Comparison of ENCODE assay signal across 27 cellular contexts in the genomic region with DNA sequence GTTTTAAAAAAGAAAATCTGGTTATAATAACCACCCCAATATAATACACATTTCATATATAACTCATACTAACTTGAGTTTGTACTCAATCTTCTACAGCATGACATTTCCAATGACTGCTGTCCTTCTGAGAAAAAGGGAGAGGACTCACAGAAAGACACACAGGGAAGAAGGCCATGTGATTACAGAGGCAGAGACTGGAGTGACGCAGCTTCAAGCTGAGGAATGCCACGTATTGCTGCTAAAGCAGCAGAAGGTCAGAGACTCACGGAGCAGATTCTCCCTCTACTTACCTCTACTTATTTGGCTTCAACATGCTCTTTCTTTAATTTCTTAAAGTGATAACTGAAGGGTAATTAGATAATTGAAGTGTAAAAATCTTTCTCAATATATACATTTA.
DNase-seq lines count a peak whose midpoint lies in the region; ATAC-seq, FAIRE-seq and TF ChIP-seq lines count a peak whose summit lies in the region.
"Had no signal": no experiment of that assay in that cellular context is flagged by ENCODE, and none has a peak within 500 bp of the region (broad histone marks: within the 10 kb centered on the region; RNA-seq: fewer than 3 reads in every experiment).

No MANE protein-coding gene starts in this region.

- H2BK12ac ChIP-seq in neuronal stem cell (ENCODE audit: low read length), result no peak overlapping the region

- no peak overlapping the region for H3K14ac ChIP-seq in neuronal stem cell (ENCODE audit: low read length)

- no peaks in the 10 kb centered on the region for H3K9me2 ChIP-seq in GM23338 (ENCODE audit: insufficient read depth)

- H3K4me1 ChIP-seq in GM23338 (ENCODE audit: insufficient read depth), result no peaks in the 10 kb centered on the region
- no peaks in the 10 kb centered on the region for H3K4me1 ChIP-seq in neuronal stem cell (ENCODE audit: control insufficient read depth in 2 of 2, insufficient read depth in 1 of 2, low read depth in 1 of 2, low read length in 2 of 2)

- no peaks in the 10 kb centered on the region for H3K9me3 ChIP-seq in neuronal stem cell (replicated peaks in 1 of 2; ENCODE audit: control insufficient read depth in 2 of 2, insufficient read depth in 1 of 2, low read depth in 1 of 2, low read length in 2 of 2)

- H3K27ac ChIP-seq in GM23338 (ENCODE audit: low read depth) (no peak overlapping the region), neuronal stem cell (replicated peaks; ENCODE audit: low read length) (no peak overlapping the region)

- H2BK5ac ChIP-seq in neuronal stem cell (ENCODE audit: low read length), result no peak overlapping the region

- TF ChIP-seq CTCF in GM23338 (conservative IDR thresholded peaks at IDR 0.05; ENCODE audit: low read depth in 2 of 2) (no peak), WTC11 (IDR thresholded peaks at IDR 0.05) (no peak)

- CTCF ChIA-PET in WTC11 (lab: Charles Lee), result no interaction called here

- H3K36me3 ChIP-seq in GM23338 (ENCODE audit: insufficient read depth), result no peaks in the 10 kb centered on the region
- no peaks in the 10 kb centered on the region for H3K36me3 ChIP-seq in neuronal stem cell (replicated peaks in 1 of 2; ENCODE audit: control insufficient read depth in 2 of 2, insufficient read depth in 2 of 2, low read length in 2 of 2)

- H2AFZ ChIP-seq in GM23338, result peak overlapping the region; percentile 18; the same call in 1 of the 2 replicates
- no peak overlapping the region for H2AFZ ChIP-seq in neuronal stem cell (ENCODE audit: low read length)

- no peak overlapping the region for H3K4ac ChIP-seq in neuronal stem cell (ENCODE audit: low read length)

- H3K27ac Mint-ChIP-seq in GM23338 (no peak overlapping the region), WTC11 (no peak overlapping the region)
- no peak overlapping the region for H3K27ac Mint-ChIP-seq in activated T-helper 1 cell treated with anti-CD3 and anti-CD28 coated beads, Interleukin-12 subunit alpha, Interleukin-12 subunit beta, Interleukin-2, Interleukin-4 antibody, amounts not matched to agents 30 ng/mL and 10 ng/mL and 1 ng/mL, durations not matched to agents 14 hours and 24 hours and 36 hours
- H3K27ac Mint-ChIP-seq: activated naive CD4-positive, alpha-beta T cell treated with anti-CD3 and anti-CD28 coated beads, Interleukin-2, amount 50 U/mL, for 24 hours; activated T-helper 2 cell treated with anti-CD3 and anti-CD28 coated beads, Interferon-gamma antibody, Interleukin-2, Interleukin-4, amounts not matched to agents 10 μg/mL and 5 μg/mL and 100 μg/mL, durations not matched to agents 14 hours and 24 hours and 36 hours; naive thymus-derived CD8-positive, alpha-beta T cell had no signal

- no peak overlapping the region for H4K91ac ChIP-seq in neuronal stem cell (ENCODE audit: low read depth, low read length, poor library complexity)

- no peak overlapping the region for H3K23ac ChIP-seq in neuronal stem cell (ENCODE audit: low read depth, low read length, poor library complexity)

- H3K4me3 Mint-ChIP-seq in GM23338 (no peak overlapping the region), WTC11 (no peak overlapping the region)
- H3K4me3 Mint-ChIP-seq in activated T-helper 1 cell treated with anti-CD3 and anti-CD28 coated beads, Interleukin-12 subunit alpha, Interleukin-12 subunit beta, Interleukin-2, Interleukin-4 antibody, amounts not matched to agents 30 ng/mL and 10 ng/mL and 1 ng/mL, durations not matched to agents 14 hours and 24 hours and 36 hours, result no peak overlapping the region
- H3K4me3 Mint-ChIP-seq: activated naive CD4-positive, alpha-beta T cell treated with anti-CD3 and anti-CD28 coated beads, Interleukin-2, amount 50 U/mL, for 24 hours; naive thymus-derived CD8-positive, alpha-beta T cell had no signal

- H3K4me2 ChIP-seq in GM23338, result no peak overlapping the region
- H3K4me2 ChIP-seq in neuronal stem cell (ENCODE audit: insufficient read depth, low read length, poor library complexity, severe bottlenecking), result no peak overlapping the region

- H4K20me1 ChIP-seq in GM23338 (replicated peaks; ENCODE audit: insufficient read depth), result no peaks in the 10 kb centered on the region

- no peak overlapping the region for H3K9ac ChIP-seq in neuronal stem cell (ENCODE audit: low read depth, low read length, poor library complexity)

- H3K27me3 ChIP-seq in GM23338 (ENCODE audit: insufficient read depth) (no peaks in the 10 kb centered on the region), neuronal stem cell (ENCODE audit: control insufficient read depth in 3 of 3, insufficient read depth in 3 of 3, low read depth in 1 of 3, low read length in 3 of 3) (no peaks in the 10 kb centered on the region)

- no CpG with 5 or more reads among the region's 3 CpGs for WGBS in neuronal stem cell (ENCODE audit: extremely low coverage in 2 of 2, insufficient read length in 2 of 2, insufficient replicate concordance in 1 of 2), 2 donors

- H3K4me3 ChIP-seq in GM23338 (no peak overlapping the region), neuronal stem cell (ENCODE audit: low read length in 2 of 2) (no peak overlapping the region)
- H3K4me3 ChIP-seq: K562 had no signal

- DNase-seq in GM23338 (ENCODE audit: low spot score), result peak; percentile 31
- DNase-seq in WTC11 (ENCODE audit: low spot score), result no peak
- peak; percentile 9 for DNase-seq in iPS-NIHi7 (ENCODE audit: extremely low spot score)
- peak; percentile 21 for DNase-seq in neuronal stem cell (ENCODE audit: low spot score)
- DNase-seq in activated T-helper 1 cell treated with anti-CD3 and anti-CD28 coated beads, Interleukin-12 subunit alpha, Interleukin-12 subunit beta, Interleukin-2, Interleukin-4 antibody, amounts not matched to agents 30 ng/mL and 10 ng/mL and 1 ng/mL, durations not matched to agents 14 hours and 24 hours and 36 hours (ENCODE audit: low spot score), result no peak
- no peak for DNase-seq in H54 (ENCODE audit: insufficient read length, low spot score)
- DNase-seq: activated CD4-positive, alpha-beta T cell treated with anti-CD3 and anti-CD28 coated beads for 48 hours; C1 segment of cervical spinal cord; COR-L47; naive thymus-derived CD8-positive, alpha-beta T cell; NCI-H1105 treated with DMSO at 0.1 percent for 48 hours; NCI-H1930; NCI-H2171 treated with DMSO at 0.1 percent for 48 hours; NCI-H524 treated with DMSO at 0.1 percent for 48 hours; PC-3; retina; stimulated activated CD4-positive, alpha-beta T cell treated with anti-CD3 and anti-CD28 coated beads, Interleukin-1b, Interleukin-23, amount 100 ng/mL, for 48 hours; stimulated activated naive CD8-positive, alpha-beta T cell treated with anti-CD3 and anti-CD28 coated beads, Interleukin-15, Interleukin-2, amounts not matched to agents 100 U/mL and 50 U/mL, for 24 hours had no signal

- no peaks in the 10 kb centered on the region for H3K79me1 ChIP-seq in neuronal stem cell (ENCODE audit: low read depth, low read length)

- H3K9me3 Mint-ChIP-seq in GM23338 (0 out of 3 replicates have a peak, but pooled peaks cover 5% of the 10 kb centered on the region), WTC11 (peaks cover 15% of the 10 kb centered on the region)
- H3K9me3 Mint-ChIP-seq in activated T-helper 1 cell treated with anti-CD3 and anti-CD28 coated beads, Interleukin-12 subunit alpha, Interleukin-12 subunit beta, Interleukin-2, Interleukin-4 antibody, amounts not matched to agents 30 ng/mL and 10 ng/mL and 1 ng/mL, durations not matched to agents 14 hours and 24 hours and 36 hours, result no peaks in the 10 kb centered on the region
- H3K9me3 Mint-ChIP-seq: activated naive CD4-positive, alpha-beta T cell treated with anti-CD3 and anti-CD28 coated beads, Interleukin-2, amount 50 U/mL, for 24 hours; activated T-helper 2 cell treated with anti-CD3 and anti-CD28 coated beads, Interferon-gamma antibody, Interleukin-2, Interleukin-4, amounts not matched to agents 10 μg/mL and 5 μg/mL and 100 μg/mL, durations not matched to agents 14 hours and 24 hours and 36 hours had no signal

- H3K27me3 Mint-ChIP-seq in GM23338 (ENCODE audit: insufficient read depth, low read depth, poor library complexity), result no peaks in the 10 kb centered on the region
- H3K27me3 Mint-ChIP-seq in WTC11 (ENCODE audit: low read depth), result no peaks in the 10 kb centered on the region
- H3K27me3 Mint-ChIP-seq in activated T-helper 1 cell treated with anti-CD3 and anti-CD28 coated beads, Interleukin-12 subunit alpha, Interleukin-12 subunit beta, Interleukin-2, Interleukin-4 antibody, amounts not matched to agents 30 ng/mL and 10 ng/mL and 1 ng/mL, durations not matched to agents 14 hours and 24 hours and 36 hours (ENCODE audit: insufficient read depth), result no peaks in the 10 kb centered on the region
- H3K27me3 Mint-ChIP-seq: activated naive CD4-positive, alpha-beta T cell treated with anti-CD3 and anti-CD28 coated beads, Interleukin-2, amount 50 U/mL, for 24 hours; naive thymus-derived CD8-positive, alpha-beta T cell had no signal

- H3F3A ChIP-seq in GM23338 (replicated peaks; ENCODE audit: low read depth), result no peaks in the 10 kb centered on the region

- H3K18ac ChIP-seq in neuronal stem cell (ENCODE audit: low read length), result no peak overlapping the region

- H2BK120ac ChIP-seq in neuronal stem cell (ENCODE audit: low read depth, low read length), result no peak overlapping the region

- intact Hi-C loops in activated T-helper 1 cell treated with anti-CD3 and anti-CD28 coated beads, Interleukin-12 subunit alpha, Interleukin-12 subunit beta, Interleukin-2, Interleukin-4 antibody, amounts not matched to agents 30 ng/mL and 10 ng/mL and 1 ng/mL, durations not matched to agents 14 hours and 24 hours and 36 hours (cut with micrococcal nuclease), result no loop called here

- TF ChIP-seq POLR2A in GM18505 (IDR thresholded peaks at IDR 0.05; ENCODE audit: borderline replicate concordance, extremely low read depth, insufficient read depth, insufficient read length), result no peak
- TF ChIP-seq POLR2A in H54 (IDR thresholded peaks at IDR 0.05; ENCODE audit: low read depth, low read length), result no peak

- peak; percentile 59 for ATAC-seq in GM23338
- peak; percentile 53 for ATAC-seq in WTC11
- no peak for ATAC-seq in GM18505 (IDR thresholded peaks at IDR 0.05; ENCODE audit: unreplicated experiment)
- no peak for ATAC-seq in HG03095 (IDR thresholded peaks at IDR 0.05; ENCODE audit: unreplicated experiment)
- ATAC-seq: K562; naive thymus-derived CD8-positive, alpha-beta T cell; PC-3; stimulated activated naive CD8-positive, alpha-beta T cell treated with anti-CD3 and anti-CD28 coated beads, Interleukin-15, Interleukin-2, amounts not matched to agents 100 U/mL and 50 U/mL, for 24 hours had no signal

- H3K4me1 Mint-ChIP-seq in GM23338, result no peaks in the 10 kb centered on the region
- no peaks in the 10 kb centered on the region for H3K4me1 Mint-ChIP-seq in WTC11
- no peaks in the 10 kb centered on the region for H3K4me1 Mint-ChIP-seq in activated T-helper 1 cell treated with anti-CD3 and anti-CD28 coated beads, Interleukin-12 subunit alpha, Interleukin-12 subunit beta, Interleukin-2, Interleukin-4 antibody, amounts not matched to agents 30 ng/mL and 10 ng/mL and 1 ng/mL, durations not matched to agents 14 hours and 24 hours and 36 hours (ENCODE audit: low read depth)
- H3K4me1 Mint-ChIP-seq: activated naive CD4-positive, alpha-beta T cell treated with anti-CD3 and anti-CD28 coated beads, Interleukin-2, amount 50 U/mL, for 24 hours; naive thymus-derived CD8-positive, alpha-beta T cell had no signal

- FAIRE-seq in H54 (lab: Jason Lieb, UNC), result no peak
- FAIRE-seq: bronchial epithelial cell, colon, HTR-8/SVneo, islet of Langerhans, K562 had no signal

- H3K79me2 ChIP-seq in GM23338 (replicated peaks; ENCODE audit: insufficient read depth), result no peaks in the 10 kb centered on the region

- POLR2A ChIA-PET in WTC11 (lab: Charles Lee), result no interaction called here

- H3K36me3 Mint-ChIP-seq in GM23338 (ENCODE audit: low read depth) (no peaks in the 10 kb centered on the region), WTC11 (0 out of 2 replicates have a peak, but pooled peaks cover 4% of the 10 kb centered on the region)
- H3K36me3 Mint-ChIP-seq in activated T-helper 1 cell treated with anti-CD3 and anti-CD28 coated beads, Interleukin-12 subunit alpha, Interleukin-12 subunit beta, Interleukin-2, Interleukin-4 antibody, amounts not matched to agents 30 ng/mL and 10 ng/mL and 1 ng/mL, durations not matched to agents 14 hours and 24 hours and 36 hours (ENCODE audit: low read depth), result no peaks in the 10 kb centered on the region
- H3K36me3 Mint-ChIP-seq: activated naive CD4-positive, alpha-beta T cell treated with anti-CD3 and anti-CD28 coated beads, Interleukin-2, amount 50 U/mL, for 24 hours; naive thymus-derived CD8-positive, alpha-beta T cell had no signal

- no peak overlapping the region for H4K8ac ChIP-seq in neuronal stem cell (ENCODE audit: low read depth, low read length)

- no peak overlapping the region for H2BK15ac ChIP-seq in neuronal stem cell (ENCODE audit: low read length)

- no peak overlapping the region for H2AK5ac ChIP-seq in neuronal stem cell (ENCODE audit: low read depth, low read length)

Comparison
In these comparisons a context has a peak if more than half of its experiments do, and no peak if none do; other contexts are left out.
1. ATAC-seq: peak in GM23338 (single experiment) and WTC11 (single experiment); none in GM18505 (single experiment) and HG03095 (single experiment).
2. DNase-seq: peak in GM23338 (single experiment), iPS-NIHi7 (single experiment) and neuronal stem cell (single experiment); none in WTC11 (single experiment), activated T-helper 1 cell treated with anti-CD3 and anti-CD28 coated beads, Interleukin-12 subunit alpha, Interleukin-12 subunit beta, Interleukin-2, Interleukin-4 antibody, amounts not matched to agents 30 ng/mL and 10 ng/mL and 1 ng/mL, durations not matched to agents 14 hours and 24 hours and 36 hours (single experiment) and H54 (single experiment).